Comparison of ENCODE assay signal across 25 cellular contexts in the genomic region with DNA sequence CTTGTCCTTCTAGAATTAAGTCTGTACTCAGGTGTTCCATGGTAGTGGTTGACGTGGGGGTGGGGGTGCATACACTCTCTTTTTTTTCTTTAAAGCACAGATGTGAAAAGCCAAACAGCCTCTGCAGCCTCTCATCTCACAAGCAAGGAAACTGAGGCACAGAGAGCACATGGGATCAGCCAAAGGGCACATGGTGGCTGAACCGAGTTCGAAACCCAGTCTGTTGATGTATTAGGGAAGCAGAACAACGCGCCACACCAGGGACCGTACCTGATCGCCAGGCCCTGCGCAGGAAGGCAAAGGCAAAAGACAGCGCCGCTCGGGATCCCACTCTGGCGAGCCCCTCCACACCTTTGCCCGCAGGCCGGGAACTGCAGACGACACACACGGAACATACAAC.
"Had no signal": no experiment of that assay in that cellular context is flagged by ENCODE, and none has a peak within 500 bp of the region (broad histone marks: within the 10 kb centered on the region; RNA-seq: fewer than 3 reads in every experiment).

No MANE protein-coding gene starts in this region.

- H2AFZ ChIP-seq: hepatocyte, parathyroid adenoma had no signal

- H3K9me3 Mint-ChIP-seq: naive B cell; natural killer cell; stimulated activated memory B cell treated with anti-CD40 and anti-IgM and Interleukin-4, amounts not matched to agents 10 μg/mL and 1 μg/mL and 100 μg/mL, for 72 hours; stimulated activated naive CD8-positive, alpha-beta T cell treated with anti-CD3 and anti-CD28 coated beads, Interleukin-15, amount 100 ng/mL, for 72 hours; type B pancreatic cell had no signal

- ATAC-seq: left colon; left lung; natural killer cell; psoas muscle; stimulated activated memory B cell treated with anti-CD40 and anti-IgM and Interleukin-4, amounts not matched to agents 10 μg/mL and 1 μg/mL and 100 μg/mL, for 72 hours; stimulated activated naive CD8-positive, alpha-beta T cell treated with anti-CD3 and anti-CD28 coated beads, Interleukin-15, amount 100 ng/mL, for 72 hours had no signal

- H3K27ac ChIP-seq: heart right ventricle, hepatocyte, left lung, lower lobe of right lung, parathyroid adenoma, psoas muscle, tibial nerve, uterus had no signal

- H3K27me3 ChIP-seq: heart right ventricle, hepatocyte, left lung, tibial nerve, uterus had no signal

- H3K4me2 ChIP-seq: hepatocyte, smooth muscle cell had no signal

- H3K27ac Mint-ChIP-seq: naive B cell; natural killer cell; stimulated activated memory B cell treated with anti-CD40 and anti-IgM and Interleukin-4, amounts not matched to agents 10 μg/mL and 1 μg/mL and 100 μg/mL, for 72 hours; stimulated activated naive CD8-positive, alpha-beta T cell treated with anti-CD3 and anti-CD28 coated beads, Interleukin-15, amount 100 ng/mL, for 72 hours had no signal

- H3K4me1 ChIP-seq: left lung, lower lobe of right lung, parathyroid adenoma, psoas muscle, tibial nerve, uterus had no signal

- H3K4me1 Mint-ChIP-seq: natural killer cell; stimulated activated memory B cell treated with anti-CD40 and anti-IgM and Interleukin-4, amounts not matched to agents 10 μg/mL and 1 μg/mL and 100 μg/mL, for 72 hours; stimulated activated naive CD8-positive, alpha-beta T cell treated with anti-CD3 and anti-CD28 coated beads, Interleukin-15, amount 100 ng/mL, for 72 hours had no signal

- FAIRE-seq: keratinocyte had no signal

- H3K79me2 ChIP-seq: parathyroid adenoma had no signal

- H3K27me3 Mint-ChIP-seq: naive B cell; stimulated activated memory B cell treated with anti-CD40 and anti-IgM and Interleukin-4, amounts not matched to agents 10 μg/mL and 1 μg/mL and 100 μg/mL, for 72 hours; stimulated activated naive CD8-positive, alpha-beta T cell treated with anti-CD3 and anti-CD28 coated beads, Interleukin-15, amount 100 ng/mL, for 72 hours; type B pancreatic cell had no signal

- H3K4me3 ChIP-seq: heart right ventricle, hepatocyte, left lung, lower lobe of right lung, psoas muscle, smooth muscle cell, tibial nerve, uterus had no signal

- H3K9me3 ChIP-seq: heart right ventricle, left lung, lower lobe of right lung, psoas muscle, tibial nerve, uterus had no signal

- H3K9ac ChIP-seq: parathyroid adenoma had no signal

- H3K4me3 Mint-ChIP-seq: naive B cell; natural killer cell; stimulated activated memory B cell treated with anti-CD40 and anti-IgM and Interleukin-4, amounts not matched to agents 10 μg/mL and 1 μg/mL and 100 μg/mL, for 72 hours; stimulated activated naive CD8-positive, alpha-beta T cell treated with anti-CD3 and anti-CD28 coated beads, Interleukin-15, amount 100 ng/mL, for 72 hours; type B pancreatic cell had no signal

- DNase-seq: heart right ventricle; kidney glomerular epithelial cell; left colon; left lung; lower lobe of right lung; mammary epithelial cell; naive B cell; natural killer cell; nucleus accumbens; psoas muscle; stimulated activated CD4-positive, alpha-beta T cell treated with anti-CD3 and anti-CD28 coated beads, Interleukin-1b, Interleukin-23, amount 100 ng/mL, for 48 hours; stimulated activated CD4-positive, alpha-beta T cell treated with anti-CD3 and anti-CD28 coated beads, Interleukin-2, amount 100 ng/mL, for 48 hours; stimulated activated CD4-positive, alpha-beta T cell treated with anti-CD3 and anti-CD28 coated beads, Interleukin-4, amount 100 ng/mL, for 4 hours; stimulated activated CD8-positive, alpha-beta memory T cell treated with anti-CD3 and anti-CD28 coated beads, Interleukin-4, amount 100 ng/mL, for 48 hours; stimulated activated naive CD4-positive, alpha-beta T cell treated with Interleukin-2 at 50 U/mL for 16 hours; stimulated activated naive CD8-positive, alpha-beta T cell treated with anti-CD3 and anti-CD28 coated beads, Interleukin-15, amount 100 ng/mL, for 72 hours; substantia nigra; uterus had no signal

- H3K36me3 ChIP-seq: uterus had no signal
